In genomic region chr6:53986165-53986720, GRCh38 we compare ENCODE assay signal across 9 cellular contexts.
DNase-seq lines count a peak whose midpoint lies in the region; ATAC-seq, FAIRE-seq and TF ChIP-seq lines count a peak whose summit lies in the region.
"Had no signal": no experiment of that assay in that cellular context is flagged by ENCODE, and none has a peak within 500 bp of the region (broad histone marks: within the 10 kb centered on the region; RNA-seq: fewer than 3 reads in every experiment).

No MANE protein-coding gene starts in this region.

- POLR2A ChIA-PET in AG04449 (lab: Yijun Ruan, JAX) = no interaction called here

- H3K4me3 ChIP-seq in AG04449 (ENCODE audit: low read depth, low read length) (no peak overlapping the region), fibroblast of lung (replicated peaks in 1 of 4; ENCODE audit: control extremely low read depth in 1 of 4, insufficient read depth in 1 of 4, low read depth in 3 of 4, low read length in 4 of 4) (no peak overlapping the region), osteoblast (ENCODE audit: insufficient read depth, low read length) (no peak overlapping the region)

- no peak overlapping the region for H3K9ac ChIP-seq in fibroblast of lung (ENCODE audit: insufficient read depth, low read length)

- H3K4me2 ChIP-seq in fibroblast of lung (ENCODE audit: extremely low read depth, insufficient read depth, low read length) = no peak overlapping the region
- H3K4me2 ChIP-seq in osteoblast (ENCODE audit: insufficient read depth, low read length) = peak overlapping the region; percentile 23

- intact Hi-C loops in posterior vena cava (cut with DNase I) = no loop called here

- H4K20me1 ChIP-seq in fibroblast of lung (ENCODE audit: control insufficient read depth, extremely low read depth, insufficient read depth, low read length) (no peaks in the 10 kb centered on the region), osteoblast (ENCODE audit: insufficient read depth, low read length) (no peaks in the 10 kb centered on the region)

- H3K27me3 ChIP-seq in fibroblast of lung (ENCODE audit: control insufficient read depth, insufficient read depth, low read length) = no peaks in the 10 kb centered on the region
- no peaks in the 10 kb centered on the region for H3K27me3 ChIP-seq in osteoblast (ENCODE audit: insufficient read depth, low read length)

- DNase-seq in AG04449 (ENCODE audit: low read depth, low spot score) (no peak), GM13977 (ENCODE audit: low spot score) (peak; percentile 18), HTR-8/SVneo (ENCODE audit: insufficient read length, low spot score) (peak; percentile 47), RPMI8226 (peak; percentile 46), fibroblast of lung (ENCODE audit: low read depth in 2 of 2) (peak; percentile 63 to 80), osteoblast (ENCODE audit: insufficient read length, low spot score, missing footprints) (no peak), posterior vena cava (ENCODE audit: low spot score) (no peak)

- in situ Hi-C loops in GM13977 (cut with MboI; ENCODE audit: low pct_unique_long_range_greater_than_20kb, low sequenced_read_pairs, unreplicated experiment) = no loop called here

- H3K4me1 ChIP-seq in fibroblast of lung (ENCODE audit: control insufficient read depth, extremely low read depth, insufficient read depth, low read length) (peaks cover 14% of the 10 kb centered on the region), osteoblast (ENCODE audit: insufficient read depth, low read length) (peaks cover 42% of the 10 kb centered on the region)

- no peak for FAIRE-seq in HTR-8/SVneo (lab: Jason Lieb, UNC)
- FAIRE-seq: frontal cortex had no signal

- no peak for ATAC-seq in HG03039 (IDR thresholded peaks at IDR 0.05; ENCODE audit: unreplicated experiment)

- H3K27ac ChIP-seq in fibroblast of lung (ENCODE audit: insufficient read depth, low read length) (no peak overlapping the region), osteoblast (ENCODE audit: low read depth, low read length) (no peak overlapping the region)

- H2AFZ ChIP-seq in fibroblast of lung (ENCODE audit: low read length) (no peak overlapping the region), osteoblast (ENCODE audit: low read length) (no peak overlapping the region)

- H3K9me3 ChIP-seq in fibroblast of lung (ENCODE audit: control insufficient read depth, insufficient read depth, low read depth, low read length) = no peaks in the 10 kb centered on the region
- no peaks in the 10 kb centered on the region for H3K9me3 ChIP-seq in osteoblast (ENCODE audit: low read depth, low read length)

- H3K36me3 ChIP-seq in fibroblast of lung (ENCODE audit: control insufficient read depth, insufficient read depth, low read length) (no peaks in the 10 kb centered on the region), osteoblast (ENCODE audit: insufficient read depth, low read length) (no peaks in the 10 kb centered on the region)

- no peaks in the 10 kb centered on the region for H3K79me2 ChIP-seq in fibroblast of lung (ENCODE audit: control insufficient read depth, insufficient read depth, low read length)
- H3K79me2 ChIP-seq in osteoblast (ENCODE audit: insufficient read depth, low read length) = no peaks in the 10 kb centered on the region

- CTCF ChIA-PET in AG04449 (lab: Yijun Ruan, JAX) = interaction anchor here (0.6 to 4.9 kb wide), 56 partner anchors 10 to 1459 kb away, joined by 3 to 51 read pairs (median 4); no protein-coding TSS in a partner anchor

- TF ChIP-seq CTCF in AG04449 (IDR thresholded peaks at IDR 0.05; ENCODE audit: insufficient read depth, low read length, missing control alignments) (peak; percentile 68), GM13977 (IDR thresholded peaks at IDR 0.05; ENCODE audit: extremely low read depth, insufficient read depth, missing control alignments) (peak; percentile 48), fibroblast of lung (conservative IDR thresholded peaks at IDR 0.05 in 1 of 2, IDR thresholded peaks at IDR 0.05 in 1 of 2; ENCODE audit: low read depth in 1 of 2, low read length in 2 of 2) (peak; percentile 78 to 86), osteoblast (IDR thresholded peaks at IDR 0.05; ENCODE audit: extremely low read depth, low read depth, low read length) (peak; percentile 91)

Comparison
In these comparisons a context has a peak if more than half of its experiments do, and no peak if none do; other contexts are left out.
1. DNase-seq: peak in GM13977 (single experiment), HTR-8/SVneo (single experiment), RPMI8226 (single experiment) and fibroblast of lung (2 of 2); none in AG04449 (single experiment), osteoblast (single experiment) and posterior vena cava (single experiment).
2. Peak in every context shown above with its lines, with median percentiles within 50 percentile points of each other: CTCF ChIP-seq.